In the genomic region with DNA sequence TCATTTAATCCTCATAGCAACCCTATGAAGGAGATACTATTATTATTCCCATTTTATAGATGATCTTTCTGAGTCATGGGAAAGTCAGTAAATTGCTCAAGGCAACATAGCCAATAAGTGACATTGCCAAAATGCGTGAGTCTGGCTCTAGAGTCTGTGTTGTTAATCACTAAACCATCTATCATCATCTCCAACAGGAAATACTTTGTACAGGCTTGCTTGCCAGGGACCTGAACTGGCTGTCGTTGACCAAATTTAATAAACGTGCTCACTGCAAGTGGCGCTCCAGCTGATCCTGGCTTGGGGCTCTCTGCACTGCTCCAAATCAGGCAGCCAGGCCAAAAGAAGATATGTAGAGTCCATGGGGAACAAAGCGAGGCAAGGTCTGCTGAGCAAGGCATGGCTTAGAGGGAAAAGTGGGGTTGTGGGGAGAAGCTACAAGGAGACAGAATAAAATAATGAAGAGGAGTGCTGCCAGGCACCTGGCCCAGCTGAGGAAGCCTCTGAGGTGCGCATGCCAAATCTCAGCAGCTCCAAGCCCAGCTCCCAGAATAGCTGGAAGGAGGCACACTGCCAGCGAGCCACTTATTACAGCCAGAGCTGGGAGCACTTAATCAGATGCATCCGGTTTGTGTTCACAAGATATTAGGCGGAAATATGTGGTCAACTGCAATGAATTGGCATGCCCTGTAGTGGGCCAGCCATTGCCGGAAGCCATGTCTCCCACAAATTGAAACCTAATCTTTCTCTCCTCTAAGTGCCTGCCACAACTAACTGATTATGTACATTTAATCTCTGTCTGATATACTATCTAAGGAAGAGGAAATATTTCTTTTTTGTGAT, we compare ENCODE assay signal across 9 cellular contexts. TPM values are rescaled to one million over a fixed set of nuclear protein-coding genes. Genes with fewer than 3 reads are reported as not detected.
DNase-seq lines count a peak whose midpoint lies in the region; ATAC-seq and TF ChIP-seq lines count a peak whose summit lies in the region.
"Had no signal": no experiment of that assay in that cellular context is flagged by ENCODE, and none has a peak within 500 bp of the region (broad histone marks: within the 10 kb centered on the region; RNA-seq: fewer than 3 reads in every experiment).

No MANE protein-coding gene starts in this region.

- no peak overlapping the region for H3K27ac ChIP-seq in SJCRH30
- H3K27ac ChIP-seq in foreskin keratinocyte, result peak overlapping the region; percentile 64
- H3K27ac ChIP-seq: vagina had no signal

- peak; percentile 75 to 87 for DNase-seq in SJCRH30
- peak; percentile 87 to 92 for DNase-seq in foreskin keratinocyte
- DNase-seq in stimulated activated effector memory CD8-positive, alpha-beta T cell treated with anti-CD3 and anti-CD28 coated beads, Interleukin-12 subunit alpha, Interleukin-12 subunit beta, amount 100 ng/mL, for 72 hours (ENCODE audit: low spot score in 2 of 2), result no peak
- no peak for DNase-seq in NCI-H1417 treated with DMSO at 0.1 percent for 48 hours (lab: John Stamatoyannopoulos, UW)
- DNase-seq in iPS-NIHi7 (ENCODE audit: extremely low spot score), result no peak

- H3K27ac Mint-ChIP-seq in stimulated activated effector memory CD8-positive, alpha-beta T cell treated with anti-CD3 and anti-CD28 coated beads, Interleukin-12 subunit alpha, Interleukin-12 subunit beta, amount 100 ng/mL, for 72 hours, result no peak overlapping the region

- no peaks in the 10 kb centered on the region for H3K9me3 Mint-ChIP-seq in stimulated activated effector memory CD8-positive, alpha-beta T cell treated with anti-CD3 and anti-CD28 coated beads, Interleukin-12 subunit alpha, Interleukin-12 subunit beta, amount 100 ng/mL, for 72 hours

- H3K36me3 Mint-ChIP-seq in stimulated activated effector memory CD8-positive, alpha-beta T cell treated with anti-CD3 and anti-CD28 coated beads, Interleukin-12 subunit alpha, Interleukin-12 subunit beta, amount 100 ng/mL, for 72 hours, result no peaks in the 10 kb centered on the region

- peaks cover 6% of the 10 kb centered on the region for H3K4me1 Mint-ChIP-seq in stimulated activated effector memory CD8-positive, alpha-beta T cell treated with anti-CD3 and anti-CD28 coated beads, Interleukin-12 subunit alpha, Interleukin-12 subunit beta, amount 100 ng/mL, for 72 hours

- H3K4me3 Mint-ChIP-seq in stimulated activated effector memory CD8-positive, alpha-beta T cell treated with anti-CD3 and anti-CD28 coated beads, Interleukin-12 subunit alpha, Interleukin-12 subunit beta, amount 100 ng/mL, for 72 hours, result no peak overlapping the region

- H3K36me3 ChIP-seq in SJCRH30, result no peaks in the 10 kb centered on the region
- H3K36me3 ChIP-seq: vagina had no signal

- TF ChIP-seq CTCF in foreskin keratinocyte (conservative IDR thresholded peaks at IDR 0.05), result peak; percentile 27

- H3K4me1 ChIP-seq in SJCRH30, result peaks cover 16% of the 10 kb centered on the region
- H3K4me1 ChIP-seq in foreskin keratinocyte, result peaks cover 27% of the 10 kb centered on the region

- H3K4me3 ChIP-seq in SJCRH30, result no peak overlapping the region
- H3K4me3 ChIP-seq: vagina had no signal

- H3K27me3 ChIP-seq in SJCRH30 (no peaks in the 10 kb centered on the region), foreskin keratinocyte (no peaks in the 10 kb centered on the region)
- H3K27me3 ChIP-seq: vagina had no signal

- H3K9me3 ChIP-seq in SJCRH30 (replicated peaks), result no peaks in the 10 kb centered on the region
- H3K9me3 ChIP-seq: vagina had no signal

- ATAC-seq in GM18858 (IDR thresholded peaks at IDR 0.05; ENCODE audit: unreplicated experiment) (peak; percentile 74), HG03159 (IDR thresholded peaks at IDR 0.05; ENCODE audit: unreplicated experiment) (peak; percentile 57), foreskin keratinocyte (peak; percentile 77), HG02885 (IDR thresholded peaks at IDR 0.05; ENCODE audit: poor library complexity, unreplicated experiment) (no peak)
- ATAC-seq in stimulated activated effector memory CD8-positive, alpha-beta T cell treated with anti-CD3 and anti-CD28 coated beads, Interleukin-12 subunit alpha, Interleukin-12 subunit beta, amount 100 ng/mL, for 72 hours, result peak; percentile 70

RNA-seq across cellular contexts. Expression of a gene that starts 43.3 kb away (rescaled TPM):
- total RNA-seq in SJCRH30 (2014; rRNA removed; shearing (Covaris generic)), result 0.15 and 0.22 TPM in 2 replicates
- 0.03 and 0.07 TPM in 2 replicates for total RNA-seq in foreskin keratinocyte
- polyA plus RNA-seq in foreskin keratinocyte, result 0.03 and 0.04 TPM in 2 replicates

RNA-seq across cellular contexts. Expression of a gene that starts 57.8 kb away (rescaled TPM):
- total RNA-seq in SJCRH30 (2014; rRNA removed; shearing (Covaris generic)), result not detected in 2 replicates
- total RNA-seq in foreskin keratinocyte, result not detected in 2 replicates
- 0.03 TPM in 1 of 2 replicates, not detected in the other for polyA plus RNA-seq in foreskin keratinocyte

Comparison
In these comparisons a context has a peak if more than half of its experiments do, and no peak if none do; other contexts are left out.
1. DNase-seq: peak in SJCRH30 (2 of 2) and foreskin keratinocyte (2 of 2); none in stimulated activated effector memory CD8-positive, alpha-beta T cell treated with anti-CD3 and anti-CD28 coated beads, Interleukin-12 subunit alpha, Interleukin-12 subunit beta, amount 100 ng/mL, for 72 hours (0 of 2), NCI-H1417 treated with DMSO at 0.1 percent for 48 hours (single experiment) and iPS-NIHi7 (single experiment).